In the genomic region with DNA sequence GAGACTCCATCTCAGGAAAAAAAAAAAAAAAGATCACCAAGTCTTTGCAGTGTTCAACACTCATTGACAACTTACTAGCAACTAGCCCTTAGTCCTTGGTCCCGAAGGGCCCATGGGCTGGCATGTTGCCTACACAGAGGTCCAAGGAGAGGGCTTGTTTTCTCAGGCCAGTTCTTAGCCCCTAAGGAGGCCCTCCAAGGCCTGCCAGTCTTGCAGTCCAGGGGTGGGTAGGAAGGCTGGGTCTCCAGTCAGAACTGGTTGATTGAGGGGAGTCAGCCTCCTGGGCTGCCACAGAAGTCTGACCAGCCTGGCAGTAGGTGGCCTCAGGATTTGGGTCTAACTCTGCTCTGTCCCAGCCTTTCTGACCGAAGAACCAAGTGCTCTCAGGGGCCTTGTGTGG, we compare ENCODE assay signal across 10 cellular contexts. TPM values are rescaled to one million over a fixed set of nuclear protein-coding genes. Genes with fewer than 3 reads are reported as not detected.
DNase-seq lines count a peak whose midpoint lies in the region; TF ChIP-seq lines count a peak whose summit lies in the region.
"Had no signal": no experiment of that assay in that cellular context is flagged by ENCODE, and none has a peak within 500 bp of the region (broad histone marks: within the 10 kb centered on the region; RNA-seq: fewer than 3 reads in every experiment).

No MANE protein-coding gene starts in this region.

- WGBS in HUES64, result 91% methylated on average over 2 of the region's 2 CpGs
- WGBS in ectodermal cell, 2 experiments, result 87 to 89% methylated on average over 2 of the region's 2 CpGs
- 33 to 100% methylated on average over 1 of the region's 2 CpGs for WGBS in mesodermal cell (ENCODE audit: insufficient coverage in 2 of 2), 2 experiments
- 86% methylated on average over 2 of the region's 2 CpGs for WGBS in suprapubic skin

- peaks cover 49% of the 10 kb centered on the region for H3K4me1 ChIP-seq in HUES64 (ENCODE audit: insufficient read depth, low read length)
- peaks cover 59% of the 10 kb centered on the region for H3K4me1 ChIP-seq in ectodermal cell (ENCODE audit: control insufficient read depth, insufficient read depth, low read length)
- H3K4me1 ChIP-seq in mesodermal cell (ENCODE audit: control insufficient read depth, insufficient read depth, low read length, poor library complexity, severe bottlenecking), result peaks cover 75% of the 10 kb centered on the region
- peaks cover 78% of the 10 kb centered on the region for H3K4me1 ChIP-seq in suprapubic skin
- peaks cover 6% of the 10 kb centered on the region for H3K4me1 ChIP-seq in MM.1S (ENCODE audit: low read length)

- TF ChIP-seq POLR2A in suprapubic skin (IDR thresholded peaks at IDR 0.05), result no peak

- H3K9me3 ChIP-seq in HUES64 (ENCODE audit: insufficient read depth, low read depth, low read length) (no peaks in the 10 kb centered on the region), ectodermal cell (ENCODE audit: control insufficient read depth, low read length) (no peaks in the 10 kb centered on the region), mesodermal cell (ENCODE audit: control insufficient read depth, low read length) (no peaks in the 10 kb centered on the region), suprapubic skin (no peaks in the 10 kb centered on the region), MM.1S (replicated peaks; ENCODE audit: insufficient read depth, low read length) (no peaks in the 10 kb centered on the region)

- DNase-seq in suprapubic skin (ENCODE audit: low spot score in 2 of 2) (no peak), LoVo (ENCODE audit: low spot score) (no peak), NCI-H345 (lab: John Stamatoyannopoulos, UW) (no peak), MM.1S (no peak)
- no peak for DNase-seq in T-helper 2 cell treated with Interferon-gamma antibody and Interleukin-4, amounts not matched to agents 5 μg/mL and 100 μg/mL, for 36 hours (ENCODE audit: low spot score)
- DNase-seq: NCI-H526 treated with DMSO at 0.1 percent for 48 hours, nucleus accumbens had no signal

- H3K4me3 ChIP-seq in HUES64 (ENCODE audit: low read length), result no peak overlapping the region
- no peak overlapping the region for H3K4me3 ChIP-seq in ectodermal cell (ENCODE audit: insufficient read depth, low read depth, low read length)
- H3K4me3 ChIP-seq in mesodermal cell (ENCODE audit: extremely low read depth, insufficient read depth, low read length, poor library complexity, severe bottlenecking), result no peak overlapping the region
- no peak overlapping the region for H3K4me3 ChIP-seq in suprapubic skin
- H3K4me3 ChIP-seq in MM.1S (ENCODE audit: low read length), result no peak overlapping the region

- no peak overlapping the region for H3K4me2 ChIP-seq in MM.1S (ENCODE audit: low read depth, low read length)

- peaks cover 1% of the 10 kb centered on the region for H3F3A ChIP-seq in MM.1S (ENCODE audit: insufficient read depth, low read length)

- H3K9ac ChIP-seq in HUES64 (ENCODE audit: low read depth, low read length), result peak overlapping the region; percentile 41
- no peak overlapping the region for H3K9ac ChIP-seq in MM.1S (ENCODE audit: low read length)

- no peak overlapping the region for H2AFZ ChIP-seq in MM.1S (ENCODE audit: low read length)

- no peaks in the 10 kb centered on the region for H3K9me3 Mint-ChIP-seq in T-helper 2 cell treated with Interferon-gamma antibody and Interleukin-4, amounts not matched to agents 5 μg/mL and 100 μg/mL, for 36 hours

- no peaks in the 10 kb centered on the region for H3K27me3 Mint-ChIP-seq in T-helper 2 cell treated with Interferon-gamma antibody and Interleukin-4, amounts not matched to agents 5 μg/mL and 100 μg/mL, for 36 hours (ENCODE audit: low read depth)

- H3K36me3 Mint-ChIP-seq in T-helper 2 cell treated with Interferon-gamma antibody and Interleukin-4, amounts not matched to agents 5 μg/mL and 100 μg/mL, for 36 hours (ENCODE audit: low read depth), result peaks cover 21% of the 10 kb centered on the region

- H4K20me1 ChIP-seq in MM.1S (ENCODE audit: insufficient read depth, low read length), result no peaks in the 10 kb centered on the region

- H3K4me3 Mint-ChIP-seq in T-helper 2 cell treated with Interferon-gamma antibody and Interleukin-4, amounts not matched to agents 5 μg/mL and 100 μg/mL, for 36 hours, result no peak overlapping the region

- no peak overlapping the region for H3K27ac Mint-ChIP-seq in T-helper 2 cell treated with Interferon-gamma antibody and Interleukin-4, amounts not matched to agents 5 μg/mL and 100 μg/mL, for 36 hours

- no peaks in the 10 kb centered on the region for H3K9me2 ChIP-seq in MM.1S (replicated peaks; ENCODE audit: insufficient read depth, low read length)

- H3K36me3 ChIP-seq in HUES64 (ENCODE audit: insufficient read depth, low read length) (peaks cover 33% of the 10 kb centered on the region), ectodermal cell (ENCODE audit: control insufficient read depth, insufficient read depth, low read length) (peaks cover 8% of the 10 kb centered on the region), mesodermal cell (ENCODE audit: control insufficient read depth, insufficient read depth, low read length) (peaks cover 30% of the 10 kb centered on the region), suprapubic skin (peaks cover 33% of the 10 kb centered on the region), MM.1S (replicated peaks; ENCODE audit: insufficient read depth, low read length) (no peaks in the 10 kb centered on the region; the same call in 1 of the 2 replicates)

- H3K79me2 ChIP-seq in MM.1S (ENCODE audit: low read length), result peaks cover 19% of the 10 kb centered on the region

- no peak for TF ChIP-seq EP300 in suprapubic skin (IDR thresholded peaks at IDR 0.05)

- TF ChIP-seq CTCF in suprapubic skin (IDR thresholded peaks at IDR 0.05) (no peak), MM.1S (IDR thresholded peaks at IDR 0.05; ENCODE audit: low read length) (no peak)

- H3K27ac ChIP-seq in HUES64 (ENCODE audit: low read depth, low read length) (peak overlapping the region; percentile 80), ectodermal cell (ENCODE audit: insufficient read depth, low read depth, low read length, poor library complexity, severe bottlenecking) (peak overlapping the region; percentile 91), mesodermal cell (ENCODE audit: low read depth, low read length, severe bottlenecking) (peak overlapping the region; percentile 98), suprapubic skin (peak overlapping the region; percentile 86), MM.1S (ENCODE audit: low read length) (no peak overlapping the region)

- peaks cover 32% of the 10 kb centered on the region for H3K4me1 Mint-ChIP-seq in T-helper 2 cell treated with Interferon-gamma antibody and Interleukin-4, amounts not matched to agents 5 μg/mL and 100 μg/mL, for 36 hours (ENCODE audit: low read depth)

- H3K27me3 ChIP-seq in HUES64 (ENCODE audit: insufficient read depth, low read length) (no peaks in the 10 kb centered on the region), ectodermal cell (ENCODE audit: control insufficient read depth, insufficient read depth, low read length, poor library complexity, severe bottlenecking) (no peaks in the 10 kb centered on the region), suprapubic skin (no peaks in the 10 kb centered on the region), MM.1S (replicated peaks; ENCODE audit: insufficient read depth, low read length) (no peaks in the 10 kb centered on the region)

RNA-seq across cellular contexts. Expression of a gene that starts 32.7 kb away (rescaled TPM):
- polyA plus RNA-seq in HUES64 (2013, experiment 1 of 2), result 9.1 TPM
- polyA plus RNA-seq in HUES64 (2013, experiment 2 of 2), result 13.9 TPM
- 20.7 TPM for polyA plus RNA-seq in ectodermal cell (2013, experiment 1 of 4)
- 13.6 TPM for polyA plus RNA-seq in ectodermal cell (2013, experiment 2 of 4)
- 25.1 TPM for polyA plus RNA-seq in ectodermal cell (2013, experiment 3 of 4)
- polyA plus RNA-seq in ectodermal cell (2013, experiment 4 of 4), result 22.6 TPM
- polyA plus RNA-seq in mesodermal cell (2013, experiment 1 of 2), result 75.6 TPM
- polyA plus RNA-seq in mesodermal cell (2013, experiment 2 of 2), result 55.6 TPM
- 1 to 10 TPM; 4.3 to 8.2 (median 6.2) TPM for total RNA-seq in suprapubic skin

RNA-seq across cellular contexts. Expression of a gene that starts 34.1 kb away (rescaled TPM):
- 114 TPM for polyA plus RNA-seq in HUES64 (2013, experiment 1 of 2)
- 121 TPM for polyA plus RNA-seq in HUES64 (2013, experiment 2 of 2)
- polyA plus RNA-seq in ectodermal cell (2013, experiment 1 of 4), result 169 TPM
- polyA plus RNA-seq in ectodermal cell (2013, experiment 2 of 4), result 180 TPM
- 125 TPM for polyA plus RNA-seq in ectodermal cell (2013, experiment 3 of 4)
- polyA plus RNA-seq in ectodermal cell (2013, experiment 4 of 4), result 143 TPM
- 128 TPM for polyA plus RNA-seq in mesodermal cell (2013, experiment 1 of 2)
- polyA plus RNA-seq in mesodermal cell (2013, experiment 2 of 2), result 108 TPM
- 100 to 1,000 TPM in 1 of 4 donors, 10 to 100 TPM in 3; 59.1 to 108 (median 83.8) TPM for total RNA-seq in suprapubic skin

RNA-seq across cellular contexts. Expression of a gene that starts 34.7 kb away (rescaled TPM):
- polyA plus RNA-seq in HUES64 (2013, experiment 1 of 2), result 8.1 TPM
- polyA plus RNA-seq in HUES64 (2013, experiment 2 of 2), result 10.7 TPM
- 17.3 TPM for polyA plus RNA-seq in ectodermal cell (2013, experiment 1 of 4)
- polyA plus RNA-seq in ectodermal cell (2013, experiment 2 of 4), result 14.2 TPM
- 17.3 TPM for polyA plus RNA-seq in ectodermal cell (2013, experiment 3 of 4)
- 17.7 TPM for polyA plus RNA-seq in ectodermal cell (2013, experiment 4 of 4)
- polyA plus RNA-seq in mesodermal cell (2013, experiment 1 of 2), result 27.2 TPM
- 24.9 TPM for polyA plus RNA-seq in mesodermal cell (2013, experiment 2 of 2)
- total RNA-seq in suprapubic skin, result 100 to 1,000 TPM in 1 of 4 donors, 10 to 100 TPM in 3; 27.4 to 156 (median 42.8) TPM
